9 cellular contexts compared by ENCODE assay signal in the genomic region with DNA sequence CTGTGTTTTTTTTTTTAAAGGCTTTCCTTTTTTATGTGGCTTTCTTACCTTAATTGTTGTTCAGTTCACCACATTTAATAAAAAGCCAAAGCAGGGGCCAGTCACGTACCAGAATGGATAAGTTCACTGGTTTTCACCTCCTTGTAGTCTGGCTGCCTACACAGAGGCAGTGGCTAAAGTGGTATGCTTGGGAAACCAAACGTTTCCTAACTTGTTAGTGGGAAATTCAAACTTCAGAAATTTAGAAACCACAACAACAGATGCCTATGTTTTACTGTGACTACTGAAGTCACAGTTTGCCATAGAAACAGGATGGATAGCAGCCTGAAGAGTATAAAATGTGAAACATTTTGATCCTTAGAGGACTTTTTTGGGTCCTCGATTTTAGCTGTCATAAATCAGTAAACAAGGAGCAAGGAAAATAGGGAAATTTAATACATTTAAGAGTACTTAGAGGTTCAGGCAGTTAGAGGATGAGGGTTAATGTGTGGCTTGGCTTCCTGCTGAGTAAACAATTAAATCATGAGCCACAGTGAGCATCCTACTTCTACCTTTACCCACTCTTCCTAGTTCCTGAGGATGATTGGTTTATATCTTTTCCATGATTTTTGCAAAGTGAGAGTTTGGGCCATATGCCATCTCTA. TPM values are rescaled to one million over a fixed set of nuclear protein-coding genes. Genes with fewer than 3 reads are reported as not detected.
DNase-seq lines count a peak whose midpoint lies in the region; ATAC-seq, FAIRE-seq and TF ChIP-seq lines count a peak whose summit lies in the region.
"Had no signal": no experiment of that assay in that cellular context is flagged by ENCODE, and none has a peak within 500 bp of the region (broad histone marks: within the 10 kb centered on the region; RNA-seq: fewer than 3 reads in every experiment).

No MANE protein-coding gene starts in this region.

- no peak overlapping the region for H3K27ac ChIP-seq in DND-41 (ENCODE audit: low read length)
- H3K27ac ChIP-seq in astrocyte (ENCODE audit: low read depth, low read length), result peak overlapping the region; percentile 81

- DNase-seq in DND-41 (peak; percentile 44), astrocyte (ENCODE audit: low read depth) (peak; percentile 90), non-pigmented ciliary epithelial cell (ENCODE audit: low read depth) (peak; percentile 59), NCI-H446 treated with DMSO at 0.1 percent for 48 hours (lab: John Stamatoyannopoulos, UW) (no peak), head of caudate nucleus (no peak), middle frontal gyrus (ENCODE audit: extremely low spot score, low spot score) (no peak)
- DNase-seq: foreskin melanocyte had no signal

- H3K36me3 ChIP-seq in DND-41 (ENCODE audit: insufficient read depth, low read length) (no peaks in the 10 kb centered on the region), astrocyte (ENCODE audit: insufficient read depth, low read length) (peaks cover 42% of the 10 kb centered on the region)

- H3K4me1 Mint-ChIP-seq in astrocyte (ENCODE audit: low read depth, unreplicated experiment), result peaks cover 87% of the 10 kb centered on the region

- H3K36me3 Mint-ChIP-seq in astrocyte (ENCODE audit: low read depth, unreplicated experiment), result peaks cover 35% of the 10 kb centered on the region

- peak overlapping the region; percentile 73 for H3K27ac Mint-ChIP-seq in astrocyte (ENCODE audit: unreplicated experiment)

- intact Hi-C loops in head of caudate nucleus (cut with DNase I), result no loop called here

- peak overlapping the region; percentile 45 for H3K4me3 Mint-ChIP-seq in astrocyte (ENCODE audit: unreplicated experiment)

- H2AFZ ChIP-seq in DND-41 (ENCODE audit: low read depth, low read length) (no peak overlapping the region), astrocyte (ENCODE audit: low read depth, low read length) (no peak overlapping the region)

- no peaks in the 10 kb centered on the region for H3K79me2 ChIP-seq in DND-41 (ENCODE audit: insufficient read depth, low read length)
- peaks cover 98% of the 10 kb centered on the region for H3K79me2 ChIP-seq in astrocyte (ENCODE audit: insufficient read depth, low read length)

- peaks cover 19% of the 10 kb centered on the region for H3K4me1 ChIP-seq in DND-41 (ENCODE audit: insufficient read depth, low read length)
- peaks cover 61% of the 10 kb centered on the region for H3K4me1 ChIP-seq in astrocyte (ENCODE audit: insufficient read depth, low read length)

- H3K27me3 ChIP-seq in DND-41 (ENCODE audit: insufficient read depth, low read length, poor library complexity) (peaks cover 2% of the 10 kb centered on the region), astrocyte (ENCODE audit: insufficient read depth, low read length) (no peaks in the 10 kb centered on the region)

- FAIRE-seq in astrocyte (lab: Jason Lieb, UNC), result no peak

- no peaks in the 10 kb centered on the region for H3K27me3 Mint-ChIP-seq in astrocyte (ENCODE audit: low read depth, unreplicated experiment)

- H3K4me3 ChIP-seq in DND-41 (ENCODE audit: low read depth in 1 of 2, low read length in 2 of 2), result no peak overlapping the region
- no peak overlapping the region for H3K4me3 ChIP-seq in astrocyte (ENCODE audit: insufficient read depth, low read depth, low read length)

- no peaks in the 10 kb centered on the region for H3K9me3 Mint-ChIP-seq in astrocyte (ENCODE audit: unreplicated experiment)

- no peak overlapping the region for H3K4me2 ChIP-seq in DND-41 (ENCODE audit: insufficient read depth, low read length)
- peak overlapping the region; percentile 40 for H3K4me2 ChIP-seq in astrocyte (ENCODE audit: low read length)

- no peak for TF ChIP-seq CTCF in DND-41 (IDR thresholded peaks at IDR 0.05; ENCODE audit: borderline replicate concordance, extremely low read depth, low read length, poor library complexity, severe bottlenecking)
- no peak for TF ChIP-seq CTCF in astrocyte (IDR thresholded peaks at IDR 0.05; ENCODE audit: insufficient read depth, low read depth, low read length)

- H4K20me1 ChIP-seq in DND-41 (ENCODE audit: insufficient read depth, low read length), result peaks cover 37% of the 10 kb centered on the region
- H4K20me1 ChIP-seq in astrocyte (ENCODE audit: insufficient read depth, low read length), result peaks cover 46% of the 10 kb centered on the region

- no peaks in the 10 kb centered on the region for H3K9me3 ChIP-seq in DND-41 (ENCODE audit: insufficient read depth, low read length, severe bottlenecking)
- no peaks in the 10 kb centered on the region for H3K9me3 ChIP-seq in astrocyte (ENCODE audit: insufficient read depth, low read depth, low read length)

- peak; percentile 91 for ATAC-seq in DND-41 (ENCODE audit: insufficient read depth, low read depth)
- peak; percentile 31 for ATAC-seq in HG03432 (IDR thresholded peaks at IDR 0.05; ENCODE audit: unreplicated experiment)
- no peak for ATAC-seq in GM18909 (IDR thresholded peaks at IDR 0.05; ENCODE audit: poor library complexity, unreplicated experiment)

- H3K9ac ChIP-seq in DND-41 (ENCODE audit: low read depth, low read length), result no peak overlapping the region
- peak overlapping the region; percentile 62 for H3K9ac ChIP-seq in astrocyte (ENCODE audit: low read length)

RNA-seq across cellular contexts. Expression of gene CMSS1, which starts 48.6 kb away (rescaled TPM):
- 11.0 and 12.5 TPM in 2 replicates for total RNA-seq in astrocyte

Comparison
In these comparisons a context has a peak if more than half of its experiments do, and no peak if none do; other contexts are left out.
1. DNase-seq: peak in DND-41 (single experiment), astrocyte (single experiment) and non-pigmented ciliary epithelial cell (single experiment); none in NCI-H446 treated with DMSO at 0.1 percent for 48 hours (single experiment), head of caudate nucleus (0 of 42) and middle frontal gyrus (single experiment).